In the genomic region with DNA sequence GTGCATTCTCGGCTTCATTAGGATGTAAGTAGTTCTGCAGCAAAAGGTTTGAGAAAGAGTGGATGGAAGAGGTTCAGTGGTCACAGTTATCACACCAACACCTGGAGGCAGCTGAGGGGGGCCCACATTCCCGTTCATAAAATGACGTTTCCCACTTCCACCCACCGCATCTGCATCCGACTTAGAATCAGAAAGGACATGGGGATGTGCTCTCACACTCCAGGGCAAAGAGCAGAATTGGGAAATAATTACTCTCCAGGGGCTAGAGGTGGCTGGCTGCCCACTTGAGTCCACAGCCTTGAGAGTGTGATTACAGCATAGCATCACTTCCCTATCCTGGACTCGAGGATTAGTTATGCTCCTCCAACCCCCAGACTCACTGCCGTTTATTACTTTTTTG, we compare ENCODE assay signal across 20 cellular contexts.
"Had no signal": no experiment of that assay in that cellular context is flagged by ENCODE, and none has a peak within 500 bp of the region (broad histone marks: within the 10 kb centered on the region; RNA-seq: fewer than 3 reads in every experiment).

No MANE protein-coding gene starts in this region.

- H3K9me3 ChIP-seq: lower lobe of right lung, tibial nerve, uterus had no signal

- H3K27me3 ChIP-seq: tibial nerve, uterus had no signal

- DNase-seq: activated B cell treated with CpG ODN at 0.5 μM for 24 hours; activated CD4-positive, alpha-beta memory T cell treated with anti-CD3 and anti-CD28 coated beads, Interleukin-2, amount 10 ng/mL, durations not matched to agents 7 days and 5 days; activated CD4-positive, alpha-beta T cell treated with anti-CD3 and anti-CD28 coated beads for 4 hours; activated naive CD4-positive, alpha-beta T cell treated with Interleukin-2 at 50 U/mL for 16 hours; activated T-cell treated with anti-CD3 and anti-CD28 coated beads, Interleukin-2, amount 50 U/mL, for 1 hour; anterior cingulate cortex; cortex of kidney; lower lobe of right lung; posterior cingulate gyrus; stimulated activated CD4-positive, alpha-beta T cell treated with anti-CD3 and anti-CD28 coated beads, Interleukin-2, amount 100 ng/mL, for 48 hours; T-cell; uterus had no signal

- H3K36me3 Mint-ChIP-seq: T-cell had no signal

- H3K4me3 ChIP-seq: lower lobe of right lung, skin epidermis, tibial nerve, uterus had no signal

- H3K27ac ChIP-seq: lower lobe of right lung, skin epidermis, tibial nerve, uterus had no signal

- H3K27ac Mint-ChIP-seq: activated B cell treated with CpG ODN at 0.5 μM for 24 hours; activated CD4-positive, alpha-beta memory T cell treated with anti-CD3 and anti-CD28 coated beads, Interleukin-2, amount 10 ng/mL, durations not matched to agents 7 days and 5 days; activated T-helper 17 cell treated with anti-CD3 and anti-CD28 coated beads, Interleukin-2, amount 50 U/mL, for 72 hours; brain; mesothelial cell of epicardium; nephron; stimulated activated naive CD8-positive, alpha-beta T cell treated with anti-CD3 and anti-CD28 coated beads, Interleukin-15, Interleukin-2, amounts not matched to agents 100 ng/mL and 50 ng/mL, for 24 hours; T-cell had no signal

- H3K27me3 Mint-ChIP-seq: activated B cell treated with CpG ODN at 0.5 μM for 24 hours; activated CD4-positive, alpha-beta memory T cell treated with anti-CD3 and anti-CD28 coated beads, Interleukin-2, amount 10 ng/mL, durations not matched to agents 7 days and 5 days; activated T-helper 17 cell treated with anti-CD3 and anti-CD28 coated beads, Interleukin-2, amount 50 U/mL, for 72 hours; central memory CD8-positive, alpha-beta T cell; stimulated activated naive CD8-positive, alpha-beta T cell treated with anti-CD3 and anti-CD28 coated beads, Interleukin-15, Interleukin-2, amounts not matched to agents 100 ng/mL and 50 ng/mL, for 24 hours; T-cell had no signal

- ATAC-seq: activated T-helper 17 cell treated with anti-CD3 and anti-CD28 coated beads, Interleukin-2, amount 50 U/mL, for 72 hours; T-cell had no signal

- H3K4me1 ChIP-seq: lower lobe of right lung, tibial nerve, uterus had no signal

- H3K4me3 Mint-ChIP-seq: activated B cell treated with CpG ODN at 0.5 μM for 24 hours; activated CD4-positive, alpha-beta memory T cell treated with anti-CD3 and anti-CD28 coated beads, Interleukin-2, amount 10 ng/mL, durations not matched to agents 7 days and 5 days; activated T-helper 17 cell treated with anti-CD3 and anti-CD28 coated beads, Interleukin-2, amount 50 U/mL, for 72 hours; brain; central memory CD8-positive, alpha-beta T cell; mesothelial cell of epicardium; nephron; stimulated activated naive CD8-positive, alpha-beta T cell treated with anti-CD3 and anti-CD28 coated beads, Interleukin-15, Interleukin-2, amounts not matched to agents 100 ng/mL and 50 ng/mL, for 24 hours; T-cell had no signal

- H3K4me1 Mint-ChIP-seq: mesothelial cell of epicardium, nephron had no signal

- H3K9me3 Mint-ChIP-seq: activated CD4-positive, alpha-beta memory T cell treated with anti-CD3 and anti-CD28 coated beads, Interleukin-2, amount 10 ng/mL, durations not matched to agents 7 days and 5 days; activated T-helper 17 cell treated with anti-CD3 and anti-CD28 coated beads, Interleukin-2, amount 50 U/mL, for 72 hours; central memory CD8-positive, alpha-beta T cell; stimulated activated naive CD8-positive, alpha-beta T cell treated with anti-CD3 and anti-CD28 coated beads, Interleukin-15, Interleukin-2, amounts not matched to agents 100 ng/mL and 50 ng/mL, for 24 hours; T-cell had no signal

- H3K36me3 ChIP-seq: lower lobe of right lung, tibial nerve, uterus had no signal
